ENCODE assay signal across 2 cellular contexts in the genomic region with DNA sequence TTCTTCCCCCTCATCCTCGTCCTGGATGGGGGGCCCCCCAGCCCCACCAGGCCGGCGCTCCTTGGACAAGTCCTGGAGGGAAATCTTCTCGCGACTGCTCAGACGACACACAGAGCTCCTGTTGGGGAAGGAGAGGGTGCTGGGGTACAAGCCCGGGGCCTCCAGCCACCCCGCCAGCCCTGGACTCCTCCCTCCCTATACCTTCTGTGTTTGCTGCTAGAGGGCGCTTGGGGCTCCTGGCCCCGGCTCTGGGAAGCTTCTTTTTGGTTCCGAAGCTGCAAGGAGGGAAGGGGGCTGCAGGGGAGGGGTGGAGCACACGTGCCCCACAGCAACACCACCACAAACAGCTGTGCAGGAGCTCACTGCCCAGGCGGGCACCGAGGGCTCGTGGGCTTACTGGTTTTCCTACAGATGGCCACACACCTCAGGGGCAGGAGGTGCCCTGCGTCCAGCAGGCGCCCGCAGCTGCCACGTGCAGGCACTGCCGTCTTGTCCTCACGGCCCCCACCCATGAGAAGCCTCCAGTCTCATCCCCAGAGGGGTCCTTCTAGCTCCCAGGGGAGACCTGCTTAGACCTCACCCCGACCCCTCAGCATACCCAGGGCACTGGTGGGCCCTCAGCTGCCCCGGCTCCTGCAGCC.
A peak's percentile ranks its signal among the peaks of the same experiment; 100 is the strongest.
TF ChIP-seq lines count a peak whose summit lies in the region.

No MANE protein-coding gene starts in this region.

TF ChIP-seq in A549, 52 proteins besides CTCF, POLR2A, EP300 and RAD21:
- TF ChIP-seq HOXB13 (CRISPR knock-in tag; IDR thresholded peaks at IDR 0.05; ENCODE audit: low read depth) (no peak), JUN (IDR thresholded peaks at IDR 0.05) (no peak), HDAC2 (IDR thresholded peaks at IDR 0.05) (no peak), CBX8 (IDR thresholded peaks at IDR 0.05) (no peak), RCOR1 (IDR thresholded peaks at IDR 0.05; ENCODE audit: low read depth, low read length) (no peak), BHLHE40 (IDR thresholded peaks at IDR 0.05; ENCODE audit: low read depth, low read length) (no peak), MYC (IDR thresholded peaks at IDR 0.05; ENCODE audit: borderline replicate concordance, low read length) (no peak), ZFP36 (IDR thresholded peaks at IDR 0.05; ENCODE audit: borderline replicate concordance, partially characterized antibody) (no peak), RARB (CRISPR knock-in tag; IDR thresholded peaks at IDR 0.05) (no peak)
- TF ChIP-seq, protein P1, sequence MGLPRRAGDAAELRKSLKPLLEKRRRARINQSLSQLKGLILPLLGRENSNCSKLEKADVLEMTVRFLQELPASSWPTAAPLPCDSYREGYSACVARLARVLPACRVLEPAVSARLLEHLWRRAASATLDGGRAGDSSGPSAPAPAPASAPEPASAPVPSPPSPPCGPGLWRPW (IDR thresholded peaks at IDR 0.05): no peak
- TF ChIP-seq, protein P2, sequence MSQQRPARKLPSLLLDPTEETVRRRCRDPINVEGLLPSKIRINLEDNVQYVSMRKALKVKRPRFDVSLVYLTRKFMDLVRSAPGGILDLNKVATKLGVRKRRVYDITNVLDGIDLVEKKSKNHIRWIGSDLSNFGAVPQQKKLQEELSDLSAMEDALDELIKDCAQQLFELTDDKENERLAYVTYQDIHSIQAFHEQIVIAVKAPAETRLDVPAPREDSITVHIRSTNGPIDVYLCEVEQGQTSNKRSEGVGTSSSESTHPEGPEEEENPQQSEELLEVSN (IDR thresholded peaks at IDR 0.05; ENCODE audit: borderline replicate concordance, low read depth): no peak
- TF ChIP-seq, protein P3, sequence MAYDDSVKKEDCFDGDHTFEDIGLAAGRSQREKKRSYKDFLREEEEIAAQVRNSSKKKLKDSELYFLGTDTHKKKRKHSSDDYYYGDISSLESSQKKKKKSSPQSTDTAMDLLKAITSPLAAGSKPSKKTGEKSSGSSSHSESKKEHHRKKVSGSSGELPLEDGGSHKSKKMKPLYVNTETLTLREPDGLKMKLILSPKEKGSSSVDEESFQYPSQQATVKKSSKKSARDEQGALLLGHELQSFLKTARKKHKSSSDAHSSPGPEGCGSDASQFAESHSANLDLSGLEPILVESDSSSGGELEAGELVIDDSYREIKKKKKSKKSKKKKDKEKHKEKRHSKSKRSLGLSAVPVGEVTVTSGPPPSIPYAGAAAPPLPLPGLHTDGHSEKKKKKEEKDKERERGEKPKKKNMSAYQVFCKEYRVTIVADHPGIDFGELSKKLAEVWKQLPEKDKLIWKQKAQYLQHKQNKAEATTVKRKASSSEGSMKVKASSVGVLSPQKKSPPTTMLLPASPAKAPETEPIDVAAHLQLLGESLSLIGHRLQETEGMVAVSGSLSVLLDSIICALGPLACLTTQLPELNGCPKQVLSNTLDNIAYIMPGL (CRISPR knock-in tag; IDR thresholded peaks at IDR 0.05; ENCODE audit: borderline replicate concordance): no peak

TF ChIP-seq in HepG2, 621 proteins besides CTCF, POLR2A, EP300 and RAD21:
- TF ChIP-seq ZNF644 (CRISPR knock-in tag; IDR thresholded peaks at IDR 0.05; ENCODE audit: low read depth) (no peak), HNRNPL (IDR thresholded peaks at IDR 0.05; ENCODE audit: low read depth, low read length) (0 out of 2 replicates have a peak, but pooled peaks have one; percentile 19)
